Comparison of ENCODE assay signal across 19 cellular contexts in genomic region chr3:159380891-159381290, GRCh38.
A peak's percentile ranks its signal among the peaks of the same experiment; 100 is the strongest.
DNase-seq lines count a peak whose midpoint lies in the region; ATAC-seq, FAIRE-seq and TF ChIP-seq lines count a peak whose summit lies in the region.
"Had no signal": no experiment of that assay in that cellular context is flagged by ENCODE, and none has a peak within 500 bp of the region (broad histone marks: within the 10 kb centered on the region; RNA-seq: fewer than 3 reads in every experiment).

No MANE protein-coding gene starts in this region.

- peak; percentile 67 for ATAC-seq in left ventricle myocardium superior

- H3K27ac ChIP-seq in sigmoid colon, result peak overlapping the region in 1 of 4 donors; percentile 13

- WGBS in sigmoid colon, 2 donors, result 48 to 50% methylated on average over 4 of the region's 4 CpGs

- H3K4me3 ChIP-seq in sigmoid colon, result no peak overlapping the region

- peaks cover 2% of the 10 kb centered on the region for H3K9me3 Mint-ChIP-seq in activated CD4-positive, alpha-beta memory T cell treated with anti-CD3 and anti-CD28 coated beads for 36 hours

- no peaks in the 10 kb centered on the region for H3K36me3 ChIP-seq in sigmoid colon

- H3K4me1 Mint-ChIP-seq in activated CD4-positive, alpha-beta memory T cell treated with anti-CD3 and anti-CD28 coated beads for 36 hours (ENCODE audit: low read depth), result no peaks in the 10 kb centered on the region

- CTCF ChIA-PET in activated CD4-positive, alpha-beta memory T cell treated with anti-CD3 and anti-CD28 coated beads for 36 hours (lab: Charles Lee), result no interaction called here

- no peak overlapping the region for H3K4me3 Mint-ChIP-seq in activated CD4-positive, alpha-beta memory T cell treated with anti-CD3 and anti-CD28 coated beads for 36 hours
- H3K4me3 Mint-ChIP-seq: H9 had no signal

- no peaks in the 10 kb centered on the region for H3K36me3 Mint-ChIP-seq in activated CD4-positive, alpha-beta memory T cell treated with anti-CD3 and anti-CD28 coated beads for 36 hours

- DNase-seq in NCI-H510A treated with DMSO at 0.1 percent for 48 hours (lab: John Stamatoyannopoulos, UW) (peak; percentile 6), NCI-H510A (lab: John Stamatoyannopoulos, UW) (no peak), HCEC 1CT (peak; percentile 3), left ventricle myocardium superior (no peak), sigmoid colon (no peak), D721Med (ENCODE audit: insufficient read length, low spot score) (no peak), NCI-H1436 (lab: John Stamatoyannopoulos, UW) (no peak)
- no peak for DNase-seq in activated CD4-positive, alpha-beta memory T cell treated with anti-CD3 and anti-CD28 coated beads for 36 hours
- DNase-seq: 8988T, DMS 273 treated with DMSO at 0.1 percent for 48 hours, GF-D8, H9, Kasumi-1, MM.1S, NCI-H1092, NCI-H146, NCI-H2029 treated with DMSO at 0.1 percent for 48 hours, NCI-H446 treated with DMSO at 0.1 percent for 48 hours, NCI-H774 had no signal

- POLR2A ChIA-PET in activated CD4-positive, alpha-beta memory T cell treated with anti-CD3 and anti-CD28 coated beads for 36 hours (lab: Charles Lee), result no interaction called here

- no peaks in the 10 kb centered on the region for H3K27me3 ChIP-seq in sigmoid colon

- TF ChIP-seq EP300 in sigmoid colon (IDR thresholded peaks at IDR 0.05), result peak in 3 of 4 donors; percentile 19 to 62 (median 40)

- H3K27ac Mint-ChIP-seq in activated CD4-positive, alpha-beta memory T cell treated with anti-CD3 and anti-CD28 coated beads for 36 hours, result no peak overlapping the region
- H3K27ac Mint-ChIP-seq: H9 had no signal

- intact Hi-C loops in left ventricle myocardium superior (cut with micrococcal nuclease), result no loop called here
- intact Hi-C loops in sigmoid colon (cut with DNase I), result no loop called here
- intact Hi-C loops in activated CD4-positive, alpha-beta memory T cell treated with anti-CD3 and anti-CD28 coated beads for 36 hours (cut with micrococcal nuclease), result no loop called here

- no peaks in the 10 kb centered on the region for H3K9me3 ChIP-seq in sigmoid colon

- no peak for TF ChIP-seq POLR2A in sigmoid colon (IDR thresholded peaks at IDR 0.05)

- no peak for TF ChIP-seq CTCF in sigmoid colon (IDR thresholded peaks at IDR 0.05)
- TF ChIP-seq CTCF in D721Med (IDR thresholded peaks at IDR 0.05; ENCODE audit: insufficient read depth, missing control alignments), result no peak

- peaks cover 0 to 9% (median 6%) of the 10 kb centered on the region in 4 donors for H3K4me1 ChIP-seq in sigmoid colon

- no peaks in the 10 kb centered on the region for H3K27me3 Mint-ChIP-seq in activated CD4-positive, alpha-beta memory T cell treated with anti-CD3 and anti-CD28 coated beads for 36 hours

- FAIRE-seq in D721Med (lab: Jason Lieb, UNC), result no peak

Comparison
In these comparisons a context has a peak if more than half of its experiments do, and no peak if none do; other contexts are left out.
1. DNase-seq: peak in NCI-H510A treated with DMSO at 0.1 percent for 48 hours (single experiment) and HCEC 1CT (single experiment); none in NCI-H510A (single experiment), left ventricle myocardium superior (single experiment), sigmoid colon (single experiment), activated CD4-positive, alpha-beta memory T cell treated with anti-CD3 and anti-CD28 coated beads for 36 hours (single experiment), D721Med (single experiment) and NCI-H1436 (single experiment).